In genomic region chr7:42946616-42946928, GRCh38 we compare ENCODE assay signal across 1 cellular context.
TF ChIP-seq lines count a peak whose summit lies in the region.

No MANE protein-coding gene starts in this region.

TF ChIP-seq in WTC11, 78 proteins besides CTCF, POLR2A, EP300 and RAD21:
- no peak for TF ChIP-seq ZNF416 (CRISPR knock-in tag; IDR thresholded peaks at IDR 0.05)
- no peak for TF ChIP-seq TEAD1 (CRISPR knock-in tag; IDR thresholded peaks at IDR 0.05)
- TF ChIP-seq ZNF121 (CRISPR knock-in tag; IDR thresholded peaks at IDR 0.05) = no peak
- no peak for TF ChIP-seq HMGA2 (CRISPR knock-in tag; IDR thresholded peaks at IDR 0.05)
- TF ChIP-seq ETV6 (CRISPR knock-in tag; IDR thresholded peaks at IDR 0.05) = no peak
- no peak for TF ChIP-seq PRDM15 (CRISPR knock-in tag; IDR thresholded peaks at IDR 0.05)
- TF ChIP-seq CREM (CRISPR knock-in tag; IDR thresholded peaks at IDR 0.05) = no peak
- TF ChIP-seq ESRRA (CRISPR knock-in tag; IDR thresholded peaks at IDR 0.05; ENCODE audit: borderline replicate concordance) = no peak
- TF ChIP-seq NR1H2 (CRISPR knock-in tag; IDR thresholded peaks at IDR 0.05) = no peak
- no peak for TF ChIP-seq TP53 (CRISPR knock-in tag; IDR thresholded peaks at IDR 0.05)
- no peak for TF ChIP-seq OVOL2 (CRISPR knock-in tag; IDR thresholded peaks at IDR 0.05; ENCODE audit: borderline replicate concordance)
- no peak for TF ChIP-seq ZNF532 (CRISPR knock-in tag; IDR thresholded peaks at IDR 0.05; ENCODE audit: borderline replicate concordance)
- no peak for TF ChIP-seq NR3C1 (CRISPR knock-in tag; conservative IDR thresholded peaks at IDR 0.05; ENCODE audit: low read depth)
- TF ChIP-seq AFF4 (CRISPR knock-in tag; IDR thresholded peaks at IDR 0.05; ENCODE audit: borderline replicate concordance) = no peak
- TF ChIP-seq ZNF138 (CRISPR knock-in tag; conservative IDR thresholded peaks at IDR 0.05) = no peak
